Comparison of ENCODE assay signal across 11 cellular contexts in genomic region chr20:24013953-24014352, GRCh38. TPM values are rescaled to one million over a fixed set of nuclear protein-coding genes. Genes with fewer than 3 reads are reported as not detected.
"Had no signal": no experiment of that assay in that cellular context is flagged by ENCODE, and none has a peak within 500 bp of the region (broad histone marks: within the 10 kb centered on the region; RNA-seq: fewer than 3 reads in every experiment).

No MANE protein-coding gene starts in this region.

- H3K4me1 Mint-ChIP-seq: IgD-negative memory B cell had no signal

- DNase-seq: GM23248, GOT3, H7, HCEC 1CT, HFFc6, Karpas-422, KBM-7 had no signal

- H2AFZ ChIP-seq: GM23248 had no signal

- H3K4me3 ChIP-seq: GM23248 had no signal

- H3K36me3 Mint-ChIP-seq: IgD-negative memory B cell had no signal

- H3K4me2 ChIP-seq: KMS-11 had no signal

- H3K27ac Mint-ChIP-seq: HFFc6, IgD-negative memory B cell had no signal

- H3K27ac ChIP-seq: GM23248, KMS-11 had no signal

- H3K9me3 Mint-ChIP-seq: HFFc6, IgD-negative memory B cell had no signal

- H3K9ac ChIP-seq: GM23248, KMS-11 had no signal

- H3K4me3 Mint-ChIP-seq: HFFc6, IgD-negative memory B cell had no signal

RNA-seq across cellular contexts. Expression of gene GGTLC1, which starts 25.4 kb away (rescaled TPM):
- total RNA-seq: GM23248, H4, H7, HFFc6, HT-29 had no signal
- polyA plus RNA-seq: GM23248, IgD-negative memory B cell had no signal
